Comparison of ENCODE assay signal across 9 cellular contexts in the genomic region with DNA sequence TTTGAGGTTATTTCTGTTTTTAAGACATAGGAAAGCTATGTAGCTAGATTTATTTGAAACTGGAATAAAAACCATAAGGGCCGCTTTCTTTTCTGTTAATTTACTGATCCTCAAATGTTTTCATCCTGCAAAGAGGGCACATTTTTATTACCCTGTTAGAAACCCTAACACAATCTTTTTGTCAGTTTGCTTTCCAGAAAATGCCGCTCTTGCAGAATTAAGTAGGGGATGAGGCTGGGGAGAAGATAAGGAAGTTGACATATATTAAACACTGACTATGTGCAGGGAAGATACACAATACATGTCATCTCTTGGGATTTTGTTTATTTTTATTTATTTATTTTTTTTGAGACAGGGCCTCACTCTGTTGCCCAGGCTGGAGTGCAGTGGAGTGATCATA. TPM values are rescaled to one million over a fixed set of nuclear protein-coding genes. Genes with fewer than 3 reads are reported as not detected.
"Had no signal": no experiment of that assay in that cellular context is flagged by ENCODE, and none has a peak within 500 bp of the region (broad histone marks: within the 10 kb centered on the region; RNA-seq: fewer than 3 reads in every experiment).

No MANE protein-coding gene starts in this region.

- DNase-seq: H7, HFFc6, KBM-7 had no signal

- H3K9ac ChIP-seq: KMS-11 had no signal

- H3K36me3 ChIP-seq: HAP-1 had no signal

- H3K4me3 Mint-ChIP-seq: GM23338, HFFc6, IgD-negative memory B cell had no signal

- H3K9me3 ChIP-seq: HAP-1 had no signal

- H3K27ac ChIP-seq: KMS-11 had no signal

- FAIRE-seq: HTR-8/SVneo had no signal

- H3K4me3 ChIP-seq: GM23338, HAP-1 had no signal

- H3K36me3 Mint-ChIP-seq: IgD-negative memory B cell had no signal

- H3K27ac Mint-ChIP-seq: GM23338, HFFc6, IgD-negative memory B cell had no signal

- H3K4me1 Mint-ChIP-seq: GM23338, IgD-negative memory B cell had no signal

- H2AFZ ChIP-seq: GM23338 had no signal

- H3K27me3 Mint-ChIP-seq: IgD-negative memory B cell had no signal

- ATAC-seq: GM23338, HCT116 had no signal

- H3K4me1 ChIP-seq: HAP-1 had no signal

- H3K4me2 ChIP-seq: GM23338, KMS-11 had no signal

RNA-seq across cellular contexts. Expression of gene USP43, which starts 15.7 kb away (rescaled TPM):
- polyA plus RNA-seq: IgD-negative memory B cell had no signal
